ENCODE assay signal across 8 cellular contexts in the genomic region with DNA sequence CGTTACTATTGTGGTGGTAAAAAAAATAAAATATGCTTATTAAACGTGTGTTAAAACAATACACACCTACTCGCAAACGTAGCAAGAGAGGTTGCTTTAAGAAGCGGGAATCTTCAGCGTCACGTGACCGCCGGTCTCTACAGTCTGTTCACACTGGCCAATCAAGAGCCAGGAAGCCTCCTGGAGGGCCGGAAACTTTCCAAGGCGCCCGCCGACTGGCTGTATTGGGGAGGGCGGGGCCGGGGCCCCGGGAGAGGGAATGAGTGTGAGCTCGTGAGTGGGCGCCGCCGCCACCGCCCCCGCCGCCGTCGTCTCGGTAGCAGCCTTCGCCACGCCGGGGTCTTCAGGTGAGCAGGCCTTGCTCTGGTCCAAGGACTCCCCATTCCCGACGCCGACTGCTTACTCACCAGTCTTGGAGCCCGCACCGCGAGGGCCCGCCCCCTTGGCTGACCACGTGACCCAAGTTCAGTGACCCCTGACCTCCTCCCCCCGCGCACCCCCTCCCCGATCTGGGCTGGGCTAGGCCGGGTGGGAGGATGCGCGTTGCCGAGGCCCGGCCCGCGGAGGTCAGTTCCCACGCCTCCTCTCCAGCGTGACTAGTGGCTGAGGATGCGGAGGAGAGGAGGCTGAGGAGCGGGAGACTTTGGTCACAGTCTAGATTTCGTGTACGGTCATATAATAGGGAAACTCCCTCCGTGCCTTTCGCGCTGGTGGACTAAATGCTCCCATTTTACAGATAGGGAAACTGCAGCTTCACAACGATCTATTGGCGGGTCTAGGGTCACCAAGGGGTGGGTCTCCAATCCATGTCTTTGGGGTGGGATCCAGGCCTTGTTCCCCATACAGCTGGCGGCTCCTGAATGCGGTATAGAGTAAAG. TPM values are rescaled to one million over a fixed set of nuclear protein-coding genes. Genes with fewer than 3 reads are reported as not detected.
DNase-seq lines count a peak whose midpoint lies in the region; ATAC-seq, FAIRE-seq and TF ChIP-seq lines count a peak whose summit lies in the region.

A gene with protein sequence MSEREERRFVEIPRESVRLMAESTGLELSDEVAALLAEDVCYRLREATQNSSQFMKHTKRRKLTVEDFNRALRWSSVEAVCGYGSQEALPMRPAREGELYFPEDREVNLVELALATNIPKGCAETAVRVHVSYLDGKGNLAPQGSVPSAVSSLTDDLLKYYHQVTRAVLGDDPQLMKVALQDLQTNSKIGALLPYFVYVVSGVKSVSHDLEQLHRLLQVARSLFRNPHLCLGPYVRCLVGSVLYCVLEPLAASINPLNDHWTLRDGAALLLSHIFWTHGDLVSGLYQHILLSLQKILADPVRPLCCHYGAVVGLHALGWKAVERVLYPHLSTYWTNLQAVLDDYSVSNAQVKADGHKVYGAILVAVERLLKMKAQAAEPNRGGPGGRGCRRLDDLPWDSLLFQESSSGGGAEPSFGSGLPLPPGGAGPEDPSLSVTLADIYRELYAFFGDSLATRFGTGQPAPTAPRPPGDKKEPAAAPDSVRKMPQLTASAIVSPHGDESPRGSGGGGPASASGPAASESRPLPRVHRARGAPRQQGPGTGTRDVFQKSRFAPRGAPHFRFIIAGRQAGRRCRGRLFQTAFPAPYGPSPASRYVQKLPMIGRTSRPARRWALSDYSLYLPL (plus strand): TSS at position 253 of the 878 bp plus-strand sequence. CDS start 4,388 bp downstream, outside the sequence.

- peak; percentile 94 for FAIRE-seq in HepG2 (lab: Jason Lieb, UNC)

- peaks cover 10% of the 10 kb centered on the region for H3K79me2 ChIP-seq in HepG2 (ENCODE audit: insufficient read depth, low read length)

- POLR2A ChIA-PET in HepG2 (lab: Yijun Ruan, JAX) = interaction anchor here (0.7 to 4.9 kb wide), 23 partner anchors 9 to 180 kb away, joined by 3 to 68 read pairs (median 6); a partner anchor contains a TSS

- H4K20me1 ChIP-seq in BLaER1 (no peaks in the 10 kb centered on the region), HepG2 (ENCODE audit: insufficient read depth, low read length) (no peaks in the 10 kb centered on the region)

- H3K4me3 ChIP-seq in BLaER1 = peak within 1 kb of the TSS; percentile 74
- peak within 1 kb of the TSS; percentile 64 to 78 (median 65) for H3K4me3 ChIP-seq in HepG2 (replicated peaks in 1 of 3; ENCODE audit: insufficient read depth in 1 of 3, low read depth in 2 of 3, low read length in 3 of 3)

- 0 out of 2 replicates have a peak, but pooled peaks have one; percentile 8 for TF ChIP-seq CTCF in HepG2 (CRISPR knock-in tag; IDR thresholded peaks at IDR 0.05)

- peak within 1 kb of the TSS; percentile 84 for H2AFZ ChIP-seq in HepG2 (ENCODE audit: low read length)

- CTCF ChIA-PET in HepG2 (lab: Yijun Ruan, JAX; ENCODE audit: low intra/inter-chr PET ratio, low total read pairs) = no interaction called here

- in situ Hi-C loops in HepG2 (cut with HindIII; ENCODE audit: extremely low pct_ligation_motif_present, low pct_unique_long_range_greater_than_20kb) = no loop called here

- H3K9ac ChIP-seq in BLaER1 (peak within 1 kb of the TSS; percentile 80), HepG2 (ENCODE audit: insufficient read depth, low read depth, low read length) (peak within 1 kb of the TSS; percentile 76)

- WGBS in HepG2 (ENCODE audit: low lambda C conversion rate) = 5% methylated on average over 11 of the region's 60 CpGs

- H3K27me3 ChIP-seq in BLaER1 = no peaks in the 10 kb centered on the region
- no peaks in the 10 kb centered on the region; a peak in 1 of 5 replicates for H3K27me3 ChIP-seq in HepG2 (ENCODE audit: control insufficient read depth in 1 of 2, insufficient read depth in 2 of 2, low read length in 2 of 2)

- DNase-seq in NCI-H526 treated with DMSO at 0.1 percent for 48 hours (lab: John Stamatoyannopoulos, UW) (peak; percentile 94), dermis blood vessel endothelial cell (peak; percentile 98), HepG2 (ENCODE audit: low spot score) (peak; percentile 97)
- DNase-seq in activated CD4-positive, alpha-beta T cell treated with anti-CD3 and anti-CD28 coated beads, Interleukin-2, amount 50 U/mL, for 24 hours (ENCODE audit: low read depth in 1 of 2, low spot score in 1 of 2) = peak; percentile 93
- peak; percentile 91 for DNase-seq in stimulated activated CD4-positive, alpha-beta T cell treated with anti-CD3 and anti-CD28 coated beads, Interleukin-4, amount 100 ng/mL, for 1 hour

- ATAC-seq in GM19324 (IDR thresholded peaks at IDR 0.05; ENCODE audit: low FRiP score, unreplicated experiment) (peak; percentile 84), HG03469 (IDR thresholded peaks at IDR 0.05; ENCODE audit: unreplicated experiment) (peak; percentile 54), HepG2 (peak; percentile 93)

- H3K9me3 ChIP-seq in BLaER1 = no peaks in the 10 kb centered on the region
- H3K9me3 ChIP-seq in HepG2 (ENCODE audit: low read length) = no peaks in the 10 kb centered on the region

- peaks cover 41% of the 10 kb centered on the region for H3K36me3 ChIP-seq in BLaER1
- peaks cover 6 to 16% of the 10 kb centered on the region in 2 experiments for H3K36me3 ChIP-seq in HepG2 (replicated peaks in 1 of 2; ENCODE audit: control insufficient read depth in 1 of 2, insufficient read depth in 2 of 2, low read length in 2 of 2)

- TF ChIP-seq POLR2A in HepG2 (IDR thresholded peaks at IDR 0.05; ENCODE audit: insufficient read depth in 1 of 2, low read depth in 2 of 2, low read length in 2 of 2) = peak; percentile 60 to 88; a peak in 3 of 4 replicates

- H3K4me2 ChIP-seq in BLaER1 (peak within 1 kb of the TSS; percentile 99), HepG2 (ENCODE audit: low read depth, low read length) (peak within 1 kb of the TSS; percentile 95)

- H3K27ac ChIP-seq in BLaER1 (peak within 1 kb of the TSS; percentile 78), HepG2 (ENCODE audit: extremely low read length, insufficient read depth, low read length) (peak within 1 kb of the TSS; percentile 92)

- H3K4me1 ChIP-seq in BLaER1 = peaks cover 35% of the 10 kb centered on the region
- H3K4me1 ChIP-seq in HepG2 (ENCODE audit: insufficient read depth, low read length) = peaks cover 23% of the 10 kb centered on the region

- TSS peak; percentile 64 for BruUV-seq in HepG2 (replicated peaks; lab: Mats Ljungman, UMichigan)

- TF ChIP-seq EP300 in HepG2 (IDR thresholded peaks at IDR 0.05; ENCODE audit: low read depth in 2 of 2, low read length in 2 of 2) (no peak), HepG2 (CRISPR knock-in tag; IDR thresholded peaks at IDR 0.05; ENCODE audit: borderline replicate concordance) (no peak)

- no peak; the same call in 1 of the 2 replicates for TF ChIP-seq RAD21 in HepG2 (CRISPR knock-in tag; IDR thresholded peaks at IDR 0.05)

- intact Hi-C loops in HepG2 (cut with micrococcal nuclease; ENCODE audit: unreplicated experiment) = no loop called here

TF ChIP-seq in HepG2, 621 proteins besides CTCF, POLR2A, EP300 and RAD21 (continues in another document):
- no peak for TF ChIP-seq ZSCAN30 (CRISPR knock-in tag; IDR thresholded peaks at IDR 0.05)
- TF ChIP-seq KMT2A (CRISPR knock-in tag; IDR thresholded peaks at IDR 0.05) = peak; percentile 47; the same call in 1 of the 2 replicates
- no peak for TF ChIP-seq ZNF790 (CRISPR knock-in tag; IDR thresholded peaks at IDR 0.05; ENCODE audit: borderline replicate concordance)
- peak; percentile 76; the same call in 1 of the 2 replicates for TF ChIP-seq ZNF747 (CRISPR knock-in tag; IDR thresholded peaks at IDR 0.05; ENCODE audit: borderline replicate concordance)
- no peak for TF ChIP-seq RBAK (CRISPR knock-in tag; IDR thresholded peaks at IDR 0.05)
- TF ChIP-seq ZNF547 (CRISPR knock-in tag; IDR thresholded peaks at IDR 0.05) = peak; percentile 47; the same call in 1 of the 2 replicates
- no peak for TF ChIP-seq ZNF530 (CRISPR knock-in tag; IDR thresholded peaks at IDR 0.05; ENCODE audit: low read depth)
- TF ChIP-seq, protein P1, sequence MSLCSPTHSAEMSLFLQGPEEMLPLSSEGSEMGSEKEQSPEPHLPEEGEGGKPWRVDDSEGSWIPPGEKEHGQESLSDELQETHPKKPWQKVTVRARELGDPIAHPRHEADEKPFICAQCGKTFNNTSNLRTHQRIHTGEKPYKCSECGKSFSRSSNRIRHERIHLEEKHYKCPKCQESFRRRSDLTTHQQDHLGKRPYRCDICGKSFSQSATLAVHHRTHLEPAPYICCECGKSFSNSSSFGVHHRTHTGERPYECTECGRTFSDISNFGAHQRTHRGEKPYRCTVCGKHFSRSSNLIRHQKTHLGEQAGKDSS (CRISPR knock-in tag; IDR thresholded peaks at IDR 0.05; ENCODE audit: borderline replicate concordance, low read depth) = peak; percentile 43; the same call in 1 of the 2 replicates
- peak; percentile 42; the same call in 1 of the 2 replicates for TF ChIP-seq SP4 (CRISPR knock-in tag; IDR thresholded peaks at IDR 0.05)
- TF ChIP-seq MYC (CRISPR knock-in tag; IDR thresholded peaks at IDR 0.05; ENCODE audit: borderline replicate concordance) = peak; percentile 86
- TF ChIP-seq ZBTB3 (CRISPR knock-in tag; IDR thresholded peaks at IDR 0.05; ENCODE audit: borderline replicate concordance, low read depth) = 0 out of 2 replicates have a peak, but pooled peaks have one; percentile 54

RNA-seq across cellular contexts. Expression of the gene that starts here (rescaled TPM):
- 35.7 and 40.2 TPM in 2 replicates for total RNA-seq in dermis blood vessel endothelial cell
- total RNA-seq in HepG2 (2016; rRNA removed; fragmentation: Illumina TruSeq; extraction: Trizol) = 13.4 and 19.4 TPM in 2 replicates
- total RNA-seq in HepG2 (2016; cell fraction: cytosol; rRNA removed; fragmentation: Illumina TruSeq; extraction: Trizol; ENCODE audit: low read depth) = 7.0 and 7.8 TPM in 2 replicates
- 10.8 and 19.2 TPM in 2 replicates for total RNA-seq in HepG2 (2016; cell fraction: insoluble cytoplasmic fraction; rRNA removed; fragmentation: Illumina TruSeq; extraction: Trizol)
- 6.2 and 7.0 TPM in 2 replicates for total RNA-seq in HepG2 (2016; cell fraction: membrane; rRNA removed; fragmentation: Illumina TruSeq; extraction: Trizol)
- total RNA-seq in HepG2 (2016; cell fraction: nucleus; rRNA removed; fragmentation: Illumina TruSeq; extraction: Trizol) = 19.4 and 24.8 TPM in 2 replicates
- polyA plus RNA-seq in HepG2 (2011; rRNA removed) = 12.6 and 15.3 TPM in 2 replicates
- polyA plus RNA-seq in HepG2 (2011; cell fraction: cytosol; rRNA removed) = 7.1 and 7.8 TPM in 2 replicates
- polyA plus RNA-seq in HepG2 (2011; cell fraction: nucleus; rRNA removed) = 63.1 and 71.3 TPM in 2 replicates
- polyA plus RNA-seq in HepG2 (2012) = 7.7 and 10.2 TPM in 2 replicates
- polyA plus RNA-seq in HepG2 (2016; cell fraction: cytosol; fragmentation: Illumina TruSeq; extraction: Trizol; ENCODE audit: low read depth) = 1.1 and 1.4 TPM in 2 replicates
- 8.3 and 9.9 TPM in 2 replicates for polyA plus RNA-seq in HepG2 (2016; cell fraction: insoluble cytoplasmic fraction; fragmentation: Illumina TruSeq; extraction: Trizol; ENCODE audit: low read depth)
- polyA plus RNA-seq in HepG2 (2016; cell fraction: membrane; fragmentation: Illumina TruSeq; extraction: Trizol; ENCODE audit: low read depth) = 2.1 and 2.5 TPM in 2 replicates
- polyA plus RNA-seq in HepG2 (2016; cell fraction: nucleus; fragmentation: Illumina TruSeq; extraction: Trizol; ENCODE audit: insufficient read depth, low read depth) = 49.8 and 51.9 TPM in 2 replicates
- 22.2 and 52.0 TPM in 2 replicates for polyA minus RNA-seq in HepG2 (2011; rRNA and poly(A)+ RNA removed; ENCODE audit: low replicate concordance)
- polyA minus RNA-seq in HepG2 (2011; cell fraction: cytosol; rRNA and poly(A)+ RNA removed) = 6.3 and 6.9 TPM in 2 replicates
- 15.0 and 18.8 TPM in 2 replicates for polyA minus RNA-seq in HepG2 (2011; cell fraction: nucleus; rRNA and poly(A)+ RNA removed)

Comparison
In these comparisons a context has a peak if more than half of its experiments do, and no peak if none do; other contexts are left out.
1. Peak in every context shown above with its lines: DNase-seq, ATAC-seq, H3K4me3 ChIP-seq and H3K27ac ChIP-seq.